Comparison of ENCODE assay signal across 12 cellular contexts in the genomic region with DNA sequence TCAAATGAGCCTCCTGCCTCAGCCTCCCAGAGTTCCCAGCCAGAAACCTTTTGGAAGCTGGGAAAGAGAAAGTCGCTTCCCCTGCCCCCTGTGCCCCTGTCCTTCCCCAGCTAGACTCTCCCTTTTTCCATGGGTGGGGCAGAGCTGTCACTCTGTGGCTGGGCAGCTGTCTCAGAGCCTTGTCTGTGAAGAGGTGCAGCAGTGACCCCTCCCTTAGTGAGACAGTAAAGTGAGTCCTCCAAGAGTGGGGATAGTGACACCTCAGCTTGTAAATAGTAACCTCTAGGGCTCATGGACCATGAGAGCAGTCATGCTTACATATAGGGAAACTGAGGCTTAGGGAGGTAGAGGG.
"Had no signal": no experiment of that assay in that cellular context is flagged by ENCODE, and none has a peak within 500 bp of the region (broad histone marks: within the 10 kb centered on the region; RNA-seq: fewer than 3 reads in every experiment).

No MANE protein-coding gene starts in this region.

- H3K27ac ChIP-seq: gastroesophageal sphincter, left ventricle myocardium inferior had no signal

- H3K36me3 Mint-ChIP-seq: activated naive CD8-positive, alpha-beta T cell treated with anti-CD3 and anti-CD28 coated beads for 36 hours; memory B cell had no signal

- H3K4me3 Mint-ChIP-seq: activated naive CD8-positive, alpha-beta T cell treated with anti-CD3 and anti-CD28 coated beads for 36 hours; activated T-helper 1 cell treated with anti-CD3 and anti-CD28 coated beads, Interleukin-12 subunit alpha, Interleukin-12 subunit beta, Interleukin-2, Interleukin-4 antibody, amounts not matched to agents 30 ng/mL and 10 ng/mL and 1 ng/mL, durations not matched to agents 14 hours and 24 hours and 36 hours; memory B cell had no signal

- H3K4me3 ChIP-seq: gastroesophageal sphincter, left ventricle myocardium inferior, right lobe of liver, upper lobe of left lung had no signal

- H3K9me3 ChIP-seq: gastroesophageal sphincter, left ventricle myocardium inferior, right lobe of liver, upper lobe of left lung had no signal

- H3K27me3 Mint-ChIP-seq: activated naive CD8-positive, alpha-beta T cell treated with anti-CD3 and anti-CD28 coated beads for 36 hours had no signal

- H3K9me3 Mint-ChIP-seq: activated naive CD8-positive, alpha-beta T cell treated with anti-CD3 and anti-CD28 coated beads for 36 hours; activated T-helper 1 cell treated with anti-CD3 and anti-CD28 coated beads, Interleukin-12 subunit alpha, Interleukin-12 subunit beta, Interleukin-2, Interleukin-4 antibody, amounts not matched to agents 30 ng/mL and 10 ng/mL and 1 ng/mL, durations not matched to agents 14 hours and 24 hours and 36 hours; memory B cell had no signal

- H3K36me3 ChIP-seq: right lobe of liver had no signal

- ATAC-seq: gastroesophageal sphincter, right lobe of liver had no signal

- H3K27me3 ChIP-seq: gastroesophageal sphincter, right lobe of liver, upper lobe of left lung had no signal

- H3K27ac Mint-ChIP-seq: activated naive CD8-positive, alpha-beta T cell treated with anti-CD3 and anti-CD28 coated beads for 36 hours; activated T-helper 1 cell treated with anti-CD3 and anti-CD28 coated beads, Interleukin-12 subunit alpha, Interleukin-12 subunit beta, Interleukin-2, Interleukin-4 antibody, amounts not matched to agents 30 ng/mL and 10 ng/mL and 1 ng/mL, durations not matched to agents 14 hours and 24 hours and 36 hours; memory B cell had no signal

- H3K4me1 Mint-ChIP-seq: activated naive CD8-positive, alpha-beta T cell treated with anti-CD3 and anti-CD28 coated beads for 36 hours; memory B cell had no signal

- DNase-seq: activated CD4-positive, alpha-beta T cell treated with anti-CD3 and anti-CD28 coated beads, Interleukin-2, amount 50 U/mL, for 1 hour; activated CD8-positive, alpha-beta memory T cell treated with anti-CD3 and anti-CD28 coated beads for 24 hours; activated naive CD8-positive, alpha-beta T cell treated with anti-CD3 and anti-CD28 coated beads for 36 hours; anterior cingulate cortex; left ventricle myocardium inferior; right lobe of liver; stimulated activated CD4-positive, alpha-beta T cell treated with anti-CD3 and anti-CD28 coated beads, Interleukin-12 subunit alpha, Interleukin-12 subunit beta, amount 100 ng/mL, for 4 hours; stimulated activated CD4-positive, alpha-beta T cell treated with anti-CD3 and anti-CD28 coated beads, Interleukin-2, amount 100 ng/mL, for 24 hours; upper lobe of left lung had no signal
